9 cellular contexts compared by ENCODE assay signal in the genomic region with DNA sequence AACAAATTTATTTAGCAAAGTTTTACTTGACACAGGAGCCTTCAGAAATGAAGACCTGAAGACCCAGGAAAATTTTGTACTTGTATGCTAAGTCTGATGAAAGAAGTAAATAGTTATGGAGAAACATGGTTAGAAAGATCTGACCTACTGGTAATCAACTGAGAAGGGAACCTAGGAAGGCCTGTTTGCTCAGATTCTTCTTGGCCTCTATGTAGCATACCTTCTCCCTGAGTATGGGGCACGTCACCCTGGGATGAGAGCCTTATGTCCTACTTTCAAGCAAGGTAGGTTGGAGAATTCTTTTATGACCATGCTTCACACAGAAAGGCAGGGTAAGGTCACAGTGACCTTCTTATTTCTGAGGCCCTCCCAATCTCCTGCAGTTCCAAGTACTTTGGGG.
"Had no signal": no experiment of that assay in that cellular context is flagged by ENCODE, and none has a peak within 500 bp of the region (broad histone marks: within the 10 kb centered on the region; RNA-seq: fewer than 3 reads in every experiment).

No MANE protein-coding gene starts in this region.

- H3K9me3 ChIP-seq: HAP-1 had no signal

- DNase-seq: GM23248, GOT3, H7, H9, HCEC 1CT, HFFc6 had no signal

- H3K4me1 ChIP-seq: HAP-1 had no signal

- H3K9ac ChIP-seq: GM23248 had no signal

- H3K4me3 ChIP-seq: GM23248, GM23338, HAP-1 had no signal

- H3K36me3 ChIP-seq: HAP-1 had no signal

- H3K27ac Mint-ChIP-seq: GM23338, H9, HFFc6 had no signal

- ATAC-seq: GM23338, HCT116 had no signal

- H3K4me2 ChIP-seq: GM23338 had no signal

- H3K27ac ChIP-seq: GM23248 had no signal

- H3K4me3 Mint-ChIP-seq: GM23338, H9, HFFc6 had no signal

- H2AFZ ChIP-seq: GM23248, GM23338 had no signal
